Comparison of ENCODE assay signal across 8 cellular contexts in genomic region chr11:2300936-2301630, GRCh38. TPM values are rescaled to one million over a fixed set of nuclear protein-coding genes. Genes with fewer than 3 reads are reported as not detected.
DNase-seq lines count a peak whose midpoint lies in the region; TF ChIP-seq lines count a peak whose summit lies in the region.
"Had no signal": no experiment of that assay in that cellular context is flagged by ENCODE, and none has a peak within 500 bp of the region (broad histone marks: within the 10 kb centered on the region; RNA-seq: fewer than 3 reads in every experiment).

No MANE protein-coding gene starts in this region.

- H3K4me3 ChIP-seq in GM08714 (ENCODE audit: low read length) (peak overlapping the region; percentile 55; the same call in 1 of the 2 replicates), Peyer's patch (peak overlapping the region; percentile 1 to 41 (median 23)), esophagus (ENCODE audit: low read depth in 1 of 2, low read length in 2 of 2) (no peak overlapping the region), skin epidermis (peak overlapping the region in 6 of 7 experiments; percentile 4 to 28 (median 22))

- TF ChIP-seq POLR2A in Peyer's patch (IDR thresholded peaks at IDR 0.05) = no peak

- H3K27me3 ChIP-seq in Peyer's patch (no peaks in the 10 kb centered on the region), esophagus (ENCODE audit: control insufficient read depth in 1 of 2, insufficient read depth in 2 of 2, low read length in 2 of 2) (no peaks in the 10 kb centered on the region)

- DNase-seq in Peyer's patch (peak; percentile 29 to 48 (median 40)), NCI-H226 (no peak), DMS153 (lab: John Stamatoyannopoulos, UW) (no peak), RWPE1 (ENCODE audit: low spot score) (no peak)
- DNase-seq: NCI-H524 treated with DMSO at 0.1 percent for 48 hours had no signal

- CTCF ChIA-PET in RWPE1 (lab: Yijun Ruan, JAX) = interaction anchor here (0.6 to 7.5 kb wide), 3 partner anchors 104 to 498 kb away, joined by 3 to 161 read pairs (median 4); no protein-coding TSS in a partner anchor

- TF ChIP-seq CTCF in Peyer's patch (IDR thresholded peaks at IDR 0.05) (no peak), RWPE1 (conservative IDR thresholded peaks at IDR 0.05; ENCODE audit: low read depth) (no peak)

- H3K36me3 ChIP-seq in Peyer's patch (no peaks in the 10 kb centered on the region), esophagus (ENCODE audit: control insufficient read depth in 2 of 2, insufficient read depth in 2 of 2, low read length in 1 of 2) (no peaks in the 10 kb centered on the region)

- peaks cover 0 to 36% (median 17%) of the 10 kb centered on the region in 4 donors for H3K4me1 ChIP-seq in Peyer's patch
- peaks cover 4 to 10% of the 10 kb centered on the region in 2 donors for H3K4me1 ChIP-seq in esophagus (ENCODE audit: control insufficient read depth in 2 of 2, insufficient read depth in 2 of 2, low read length in 1 of 2)

- WGBS in esophagus, 2 donors = 57 to 61% methylated on average over 23 to 24 of the region's 24 CpGs

- POLR2A ChIA-PET in RWPE1 (lab: Yijun Ruan, JAX; ENCODE audit: low non-redundant PET) = no interaction called here

- H3K27ac ChIP-seq in Peyer's patch (peak overlapping the region; percentile 30 to 79 (median 62)), esophagus (ENCODE audit: low read depth in 2 of 2, low read length in 1 of 2) (peak overlapping the region; percentile 9 to 24), skin epidermis (peak overlapping the region in 16 of 21 experiments; percentile 23 to 93 (median 75)), RWPE1 (no peak overlapping the region)

- H3K9me3 ChIP-seq in Peyer's patch (no peaks in the 10 kb centered on the region), esophagus (ENCODE audit: control insufficient read depth in 2 of 2, insufficient read depth in 1 of 2, low read depth in 1 of 2, low read length in 1 of 2) (no peaks in the 10 kb centered on the region)

RNA-seq across cellular contexts. Expression of gene C11orf21, which starts 0.6 kb away (rescaled TPM):
- 1 to 10 TPM in 3 of 4 donors, not detected in 1; 1.1 to 9.9 (median 1.3) TPM for total RNA-seq in Peyer's patch
- polyA plus RNA-seq in esophagus = under 1 TPM; 0.42 to 0.45 TPM

RNA-seq across cellular contexts. Expression of gene TSPAN32, which starts 0.7 kb away (rescaled TPM):
- 1 to 10 TPM in 2 of 4 donors, not detected in 2; 1.6 to 1.7 TPM for total RNA-seq in Peyer's patch
- polyA plus RNA-seq in esophagus = under 1 TPM; 0.47 to 0.51 TPM

RNA-seq across cellular contexts. Expression of gene ASCL2, which starts 30.7 kb away (rescaled TPM):
- 10 to 100 TPM in 1 of 4 donors, 1 to 10 TPM in 3; 7.5 to 11.9 (median 8.4) TPM for total RNA-seq in Peyer's patch
- 1 to 10 TPM in 1 of 2 donors, under 1 TPM in 1; 0.95 to 1.7 TPM for polyA plus RNA-seq in esophagus

Comparison
In these comparisons a context has a peak if more than half of its experiments do, and no peak if none do; other contexts are left out.
1. H3K4me3 ChIP-seq: peak in GM08714 (single experiment), Peyer's patch (4 of 4) and skin epidermis (6 of 7); none in esophagus (0 of 2).
2. DNase-seq: peak in Peyer's patch (3 of 3); none in NCI-H226 (single experiment), DMS153 (single experiment) and RWPE1 (single experiment).